15 cellular contexts compared by ENCODE assay signal in genomic region chr12:57222286-57223190, GRCh38.
"Had no signal": no experiment of that assay in that cellular context is flagged by ENCODE, and none has a peak within 500 bp of the region (broad histone marks: within the 10 kb centered on the region; RNA-seq: fewer than 3 reads in every experiment).

No MANE protein-coding gene starts in this region.

- H3K4me3 ChIP-seq: coronary artery, gastroesophageal sphincter, hepatocyte, prostate gland, spleen, suprapubic skin, upper lobe of left lung had no signal

- H3K27ac ChIP-seq: coronary artery, gastroesophageal sphincter, hepatocyte, prostate gland, spleen, suprapubic skin, upper lobe of left lung had no signal

- H3K9me3 ChIP-seq: gastroesophageal sphincter, prostate gland, spleen, suprapubic skin, upper lobe of left lung had no signal

- H3K4me3 Mint-ChIP-seq: activated CD4-positive, alpha-beta memory T cell treated with anti-CD3 and anti-CD28 coated beads for 36 hours; activated T-cell treated with anti-CD3 and anti-CD28 coated beads, Interleukin-2, amount 50 U/mL, for 72 hours; stimulated activated naive B cell treated with anti-CD40 and anti-IgM and Interleukin-4, amounts not matched to agents 10 μg/mL and 1 μg/mL and 100 μg/mL, for 72 hours had no signal

- DNase-seq: activated CD4-positive, alpha-beta memory T cell treated with anti-CD3 and anti-CD28 coated beads for 36 hours; activated CD4-positive, alpha-beta T cell treated with anti-CD3 and anti-CD28 coated beads for 1 hour; caudate nucleus; effector CD8-positive, alpha-beta T cell; nucleus accumbens; spleen; stimulated activated CD4-positive, alpha-beta T cell treated with anti-CD3 and anti-CD28 coated beads, Interleukin-1b, Interleukin-23, amount 100 ng/mL, for 48 hours; stimulated activated naive B cell treated with anti-CD40 and anti-IgM and Interleukin-4, amounts not matched to agents 10 μg/mL and 1 μg/mL and 100 μg/mL, for 72 hours had no signal

- H3K27ac Mint-ChIP-seq: activated CD4-positive, alpha-beta memory T cell treated with anti-CD3 and anti-CD28 coated beads for 36 hours; activated T-cell treated with anti-CD3 and anti-CD28 coated beads, Interleukin-2, amount 50 U/mL, for 72 hours; stimulated activated naive B cell treated with anti-CD40 and anti-IgM and Interleukin-4, amounts not matched to agents 10 μg/mL and 1 μg/mL and 100 μg/mL, for 72 hours had no signal

- H3K36me3 Mint-ChIP-seq: stimulated activated naive B cell treated with anti-CD40 and anti-IgM and Interleukin-4, amounts not matched to agents 10 μg/mL and 1 μg/mL and 100 μg/mL, for 72 hours had no signal

- H3K9me3 Mint-ChIP-seq: activated CD4-positive, alpha-beta memory T cell treated with anti-CD3 and anti-CD28 coated beads for 36 hours; activated T-cell treated with anti-CD3 and anti-CD28 coated beads, Interleukin-2, amount 50 U/mL, for 72 hours; stimulated activated naive B cell treated with anti-CD40 and anti-IgM and Interleukin-4, amounts not matched to agents 10 μg/mL and 1 μg/mL and 100 μg/mL, for 72 hours had no signal

- H3K36me3 ChIP-seq: gastroesophageal sphincter, prostate gland, spleen, suprapubic skin, upper lobe of left lung had no signal
